ENCODE assay signal across 31 cellular contexts in the genomic region with DNA sequence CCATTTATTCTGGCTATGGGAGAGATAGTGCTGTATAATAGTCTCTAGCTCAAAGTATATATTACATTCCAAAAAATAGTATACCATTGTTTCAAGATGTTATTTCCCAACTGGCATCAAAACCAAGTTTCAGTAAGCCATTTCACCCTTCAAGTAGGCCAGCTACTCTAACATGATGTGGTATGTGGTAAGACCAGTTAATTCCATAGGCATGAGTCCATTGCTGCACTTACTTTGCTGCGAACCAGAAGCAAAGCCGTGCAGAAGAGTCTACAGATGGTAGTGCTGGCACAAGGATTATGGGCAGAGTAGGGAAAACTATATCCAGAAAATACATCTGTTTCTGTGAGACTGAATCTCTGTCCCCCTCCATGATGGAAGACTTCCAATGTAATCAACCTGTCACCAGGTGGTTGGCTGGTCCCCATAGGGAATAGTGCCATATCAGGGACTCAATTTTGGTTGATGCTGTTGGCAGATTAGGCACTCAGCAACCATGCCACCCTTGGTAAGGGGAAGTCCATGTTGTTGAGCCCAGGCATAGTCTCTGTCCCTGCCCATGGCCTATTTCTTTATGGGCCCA. TPM values are rescaled to one million over a fixed set of nuclear protein-coding genes. Genes with fewer than 3 reads are reported as not detected.
DNase-seq lines count a peak whose midpoint lies in the region; ATAC-seq and TF ChIP-seq lines count a peak whose summit lies in the region.
"Had no signal": no experiment of that assay in that cellular context is flagged by ENCODE, and none has a peak within 500 bp of the region (broad histone marks: within the 10 kb centered on the region; RNA-seq: fewer than 3 reads in every experiment).

No MANE protein-coding gene starts in this region.

- intact Hi-C loops in mammary epithelial cell (cut with micrococcal nuclease) (loop anchor here (2.0 kb wide), 1 partner anchor 43 kb away; no protein-coding TSS in a partner anchor), MCF 10A (cut with micrococcal nuclease) (no loop called here)

- H4K20me1 ChIP-seq in mammary epithelial cell (ENCODE audit: insufficient read depth, low read length), result no peaks in the 10 kb centered on the region
- H4K20me1 ChIP-seq: BLaER1 had no signal

- no peak for ATAC-seq in activated T-helper 17 cell treated with anti-CD3 and anti-CD28 coated beads, Interleukin-2, amount 50 U/mL, for 72 hours (replicated peaks)
- ATAC-seq in T-cell (replicated peaks in 1 of 4), result no peak
- ATAC-seq: HCT116; heart right ventricle; pancreas; right lobe of liver; stimulated activated naive CD8-positive, alpha-beta T cell treated with anti-CD3 and anti-CD28 coated beads, Interleukin-15, amount 100 ng/mL, for 72 hours had no signal

- H3K36me3 ChIP-seq in mammary epithelial cell (ENCODE audit: insufficient read depth, low read length), result no peaks in the 10 kb centered on the region
- H3K36me3 ChIP-seq in adipocyte (ENCODE audit: control insufficient read depth, insufficient read depth, low read length, severe bottlenecking), result no peaks in the 10 kb centered on the region
- H3K36me3 ChIP-seq: BLaER1, esophagus muscularis mucosa, heart right ventricle, left ventricle myocardium inferior, pancreas, right lobe of liver, tibial nerve had no signal

- H3K4me2 ChIP-seq in mammary epithelial cell (ENCODE audit: insufficient read depth, low read depth, low read length), result no peak overlapping the region
- H3K4me2 ChIP-seq: BLaER1 had no signal

- H3K4me1 Mint-ChIP-seq in MCF 10A (ENCODE audit: insufficient read depth, unreplicated experiment), result peaks cover 14% of the 10 kb centered on the region
- H3K4me1 Mint-ChIP-seq in activated T-helper 17 cell treated with anti-CD3 and anti-CD28 coated beads, Interleukin-2, amount 50 U/mL, for 72 hours, result no peaks in the 10 kb centered on the region
- H3K4me1 Mint-ChIP-seq in T-cell, result peaks cover 0 to 7% (median 0%) of the 10 kb centered on the region in 3 donors
- H3K4me1 Mint-ChIP-seq: nephron; stimulated activated naive CD8-positive, alpha-beta T cell treated with anti-CD3 and anti-CD28 coated beads, Interleukin-15, amount 100 ng/mL, for 72 hours had no signal

- H3K9me3 ChIP-seq in mammary epithelial cell (replicated peaks; ENCODE audit: insufficient read depth, low read length) (no peaks in the 10 kb centered on the region), adipocyte (ENCODE audit: control insufficient read depth, low read length) (no peaks in the 10 kb centered on the region)
- H3K9me3 ChIP-seq: BLaER1, left ventricle myocardium inferior, pancreas, right lobe of liver, tibial nerve had no signal

- no peak overlapping the region for H3K4me3 ChIP-seq in mammary epithelial cell (replicated peaks in 1 of 3; ENCODE audit: insufficient read depth in 1 of 3, low read depth in 2 of 3, low read length in 3 of 3)
- H3K4me3 ChIP-seq in adipocyte (ENCODE audit: low read length), result no peak overlapping the region
- H3K4me3 ChIP-seq in fibroblast of mammary gland (ENCODE audit: control insufficient read depth, low read depth, low read length), result no peak overlapping the region
- H3K4me3 ChIP-seq: BLaER1, esophagus muscularis mucosa, heart right ventricle, left ventricle myocardium inferior, pancreas, right lobe of liver, tibial nerve had no signal

- H3K27ac Mint-ChIP-seq in MCF 10A (ENCODE audit: low read depth, unreplicated experiment), result no peak overlapping the region
- no peak overlapping the region for H3K27ac Mint-ChIP-seq in activated T-helper 17 cell treated with anti-CD3 and anti-CD28 coated beads, Interleukin-2, amount 50 U/mL, for 72 hours
- H3K27ac Mint-ChIP-seq in T-cell, result no peak overlapping the region
- H3K27ac Mint-ChIP-seq: activated T-cell treated with anti-CD3 and anti-CD28 coated beads, Interleukin-2, amount 50 U/mL, for 24 hours; nephron; stimulated activated naive CD8-positive, alpha-beta T cell treated with anti-CD3 and anti-CD28 coated beads, Interleukin-15, amount 100 ng/mL, for 72 hours had no signal

- peaks cover 24% of the 10 kb centered on the region for H3K4me1 ChIP-seq in mammary epithelial cell (ENCODE audit: insufficient read depth, low read length)
- no peaks in the 10 kb centered on the region for H3K4me1 ChIP-seq in adipocyte (ENCODE audit: control insufficient read depth, insufficient read depth, low read length)
- H3K4me1 ChIP-seq: BLaER1, esophagus muscularis mucosa, heart right ventricle, left ventricle myocardium inferior, pancreas, right lobe of liver, tibial nerve had no signal

- TF ChIP-seq CTCF in mammary epithelial cell (conservative IDR thresholded peaks at IDR 0.05 in 1 of 2, IDR thresholded peaks at IDR 0.05 in 1 of 2; ENCODE audit: extremely low read depth in 1 of 2, insufficient read depth in 1 of 2, low read depth in 1 of 2, low read length in 2 of 2) (no peak), MCF 10A (IDR thresholded peaks at IDR 0.05; ENCODE audit: unreplicated experiment) (no peak), fibroblast of mammary gland (conservative IDR thresholded peaks at IDR 0.05; ENCODE audit: control insufficient read depth, insufficient read depth, low read depth, low read length) (no peak)

- H3K27me3 Mint-ChIP-seq in MCF 10A (ENCODE audit: insufficient read depth, unreplicated experiment) (peaks cover 58% of the 10 kb centered on the region), T-cell (peaks cover 0 to 37% of the 10 kb centered on the region in 2 donors)
- H3K27me3 Mint-ChIP-seq in activated T-helper 17 cell treated with anti-CD3 and anti-CD28 coated beads, Interleukin-2, amount 50 U/mL, for 72 hours, result no peaks in the 10 kb centered on the region

- peak; percentile 66 for DNase-seq in mammary epithelial cell
- DNase-seq in MCF 10A (ENCODE audit: unreplicated experiment), result no peak
- DNase-seq in adipocyte (ENCODE audit: low read depth), result peak; percentile 53
- DNase-seq in fibroblast of mammary gland (ENCODE audit: low read depth), result peak; percentile 48
- DNase-seq in NCI-H2081 treated with DMSO at 0.1 percent for 48 hours (lab: John Stamatoyannopoulos, UW), result no peak
- no peak for DNase-seq in T-cell
- no peak for DNase-seq in hippocampal formation (lab: John Stamatoyannopoulos, UW)
- DNase-seq: 8988T; activated CD4-positive, alpha-beta T cell treated with anti-CD3 and anti-CD28 coated beads for 1 hour; activated naive CD4-positive, alpha-beta T cell; activated T-cell treated with anti-CD3 and anti-CD28 coated beads, Interleukin-2, amount 50 U/mL, for 24 hours; aorta; effector CD4-positive, alpha-beta T cell; heart right ventricle; KG1; left ventricle myocardium inferior; midbrain; NCI-H1930; NCI-H226; NCI-H748 treated with DMSO at 0.1 percent for 48 hours; pancreas; right lobe of liver; SIG-M5; stimulated activated naive CD8-positive, alpha-beta T cell treated with anti-CD3 and anti-CD28 coated beads, Interleukin-15, amount 100 ng/mL, for 72 hours; T-helper 1 cell had no signal

- dilution Hi-C loops in mammary epithelial cell (cut with HindIII; ENCODE audit: low sequenced_read_pairs), result loop anchor here (5.0 kb wide), 1 partner anchor 77 kb away; no protein-coding TSS in a partner anchor

- in situ Hi-C loops in mammary epithelial cell (cut with MboI; ENCODE audit: low sequenced_read_pairs in 2 of 2), result no loop called here

- POLR2A ChIA-PET in MCF 10A (lab: Yijun Ruan, JAX), result interaction anchor here (0.6 kb wide), 1 partner anchor 163 kb away, joined by 3 read pairs; no protein-coding TSS in a partner anchor
- POLR2A ChIA-PET in T-cell (lab: Charles Lee), result no interaction called here

- CTCF ChIA-PET in mammary epithelial cell (lab: Charles Lee; ENCODE audit: low non-redundant PET), result no interaction called here
- CTCF ChIA-PET in MCF 10A (lab: Yijun Ruan, JAX), result interaction anchor here (0.6 to 5.2 kb wide), 7 partner anchors 9 to 352 kb away, joined by 3 to 80 read pairs (median 4); no protein-coding TSS in a partner anchor
- CTCF ChIA-PET in T-cell (lab: Charles Lee), result no interaction called here

- WGBS in mammary epithelial cell (ENCODE audit: low coverage, missing lambda C conversion rate), result 25% methylated on average over 2 of the region's 2 CpGs

- H3K4me3 Mint-ChIP-seq in MCF 10A (ENCODE audit: unreplicated experiment) (no peak overlapping the region), T-cell (no peak overlapping the region)
- H3K4me3 Mint-ChIP-seq in activated T-helper 17 cell treated with anti-CD3 and anti-CD28 coated beads, Interleukin-2, amount 50 U/mL, for 72 hours, result no peak overlapping the region
- H3K4me3 Mint-ChIP-seq: activated T-cell treated with anti-CD3 and anti-CD28 coated beads, Interleukin-2, amount 50 U/mL, for 24 hours; nephron; stimulated activated naive CD8-positive, alpha-beta T cell treated with anti-CD3 and anti-CD28 coated beads, Interleukin-15, amount 100 ng/mL, for 72 hours had no signal

- no TSS peak for BruUV-seq in mammary epithelial cell (replicated peaks; lab: Mats Ljungman, UMichigan)
- BruUV-seq in MCF 10A (replicated peaks; lab: Mats Ljungman, UMichigan), result no TSS peak

- no peaks in the 10 kb centered on the region for H3K9me3 Mint-ChIP-seq in MCF 10A (ENCODE audit: unreplicated experiment)
- H3K9me3 Mint-ChIP-seq in activated T-helper 17 cell treated with anti-CD3 and anti-CD28 coated beads, Interleukin-2, amount 50 U/mL, for 72 hours, result no peaks in the 10 kb centered on the region
- no peaks in the 10 kb centered on the region for H3K9me3 Mint-ChIP-seq in T-cell
- H3K9me3 Mint-ChIP-seq: activated T-cell treated with anti-CD3 and anti-CD28 coated beads, Interleukin-2, amount 50 U/mL, for 24 hours; stimulated activated naive CD8-positive, alpha-beta T cell treated with anti-CD3 and anti-CD28 coated beads, Interleukin-15, amount 100 ng/mL, for 72 hours had no signal

- no peaks in the 10 kb centered on the region for H3K79me2 ChIP-seq in mammary epithelial cell (ENCODE audit: insufficient read depth, low read length)

- no peak overlapping the region for H3K9ac ChIP-seq in mammary epithelial cell (ENCODE audit: insufficient read depth, low read length)
- no peak overlapping the region for H3K9ac ChIP-seq in adipocyte (ENCODE audit: low read length)
- H3K9ac ChIP-seq: BLaER1 had no signal

- no peak overlapping the region for H3K27ac ChIP-seq in mammary epithelial cell (ENCODE audit: insufficient read depth, low read depth, low read length)
- H3K27ac ChIP-seq: BLaER1, esophagus muscularis mucosa, heart right ventricle, left ventricle myocardium inferior, pancreas, right lobe of liver, tibial nerve had no signal

- H2AFZ ChIP-seq in mammary epithelial cell (ENCODE audit: low read depth, low read length), result no peak overlapping the region

- H3K36me3 Mint-ChIP-seq in MCF 10A (ENCODE audit: insufficient read depth, unreplicated experiment) (no peaks in the 10 kb centered on the region), T-cell (no peaks in the 10 kb centered on the region)
- H3K36me3 Mint-ChIP-seq in activated T-helper 17 cell treated with anti-CD3 and anti-CD28 coated beads, Interleukin-2, amount 50 U/mL, for 72 hours (ENCODE audit: low read depth), result no peaks in the 10 kb centered on the region

- H3K27me3 ChIP-seq in mammary epithelial cell (ENCODE audit: insufficient read depth, low read length) (no peaks in the 10 kb centered on the region), adipocyte (replicated peaks; ENCODE audit: control insufficient read depth, insufficient read depth, low read length) (peaks cover 41% of the 10 kb centered on the region)
- H3K27me3 ChIP-seq: right lobe of liver had no signal

RNA-seq across cellular contexts. Expression of a gene that starts 49.8 kb away (rescaled TPM):
- total RNA-seq in mammary epithelial cell, result 10 to 100 TPM; 71.7 to 74.6 TPM
- polyA plus RNA-seq in mammary epithelial cell, result 140 TPM
- 82.7 TPM for polyA minus RNA-seq in mammary epithelial cell
- total RNA-seq in MCF 10A (2022), result 113 and 115 TPM in 2 replicates
- total RNA-seq in activated T-helper 17 cell treated with anti-CD3 and anti-CD28 coated beads, Interleukin-2, amount 50 U/mL, for 72 hours, result 100 to 1,000 TPM in 1 of 2 donors, 10 to 100 TPM in 1; 52.3 to 149 TPM
- 10 to 100 TPM; 36.6 to 60.0 (median 43.3) TPM for total RNA-seq in T-cell

Comparison
In these comparisons a context has a peak if more than half of its experiments do, and no peak if none do; other contexts are left out.
1. DNase-seq: peak in mammary epithelial cell (single experiment), adipocyte (single experiment) and fibroblast of mammary gland (single experiment); none in MCF 10A (single experiment), NCI-H2081 treated with DMSO at 0.1 percent for 48 hours (single experiment), T-cell (0 of 34) and hippocampal formation (0 of 2).